8 cellular contexts compared by ENCODE assay signal in the genomic region with DNA sequence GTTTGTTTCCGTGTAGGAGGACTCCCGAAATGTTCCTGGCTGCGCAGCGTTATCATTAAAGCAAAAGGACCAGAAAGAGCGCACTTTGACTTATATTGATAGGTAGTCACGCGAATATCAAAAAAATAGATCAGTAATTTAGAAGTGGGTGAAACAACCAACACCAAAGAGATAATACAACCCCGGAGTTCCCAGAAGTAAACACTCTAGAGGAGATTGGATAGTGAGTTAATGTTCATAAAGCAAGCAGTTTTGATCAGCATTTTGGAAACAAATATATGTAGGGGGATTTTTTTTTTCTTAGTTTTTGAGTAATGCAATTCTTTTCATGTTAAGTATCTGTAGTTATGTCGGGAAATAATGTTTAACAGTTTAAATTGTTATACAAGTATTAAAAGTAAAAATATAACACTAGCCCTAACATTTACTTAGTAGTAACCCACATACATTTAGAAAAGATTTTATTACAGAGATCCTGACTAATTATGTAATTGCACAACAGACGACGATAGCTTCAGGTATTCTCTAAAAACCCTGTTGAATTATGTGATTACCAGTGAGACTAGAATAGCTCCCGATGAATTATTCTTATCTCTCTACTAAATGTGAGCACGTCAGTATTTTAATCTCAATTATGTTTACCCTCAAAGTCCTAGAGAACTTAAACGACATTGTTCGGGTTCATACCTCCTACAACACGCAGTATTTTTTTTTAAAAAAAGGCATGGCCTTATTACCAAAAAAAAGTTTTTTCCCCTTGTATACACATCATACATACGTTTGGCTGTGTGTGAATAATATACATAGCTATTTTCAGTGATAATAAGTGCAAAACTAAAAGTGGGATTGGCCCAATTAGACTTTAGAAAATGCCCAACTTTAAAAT. TPM values are rescaled to one million over a fixed set of nuclear protein-coding genes. Genes with fewer than 3 reads are reported as not detected.
A peak's percentile ranks its signal among the peaks of the same experiment; 100 is the strongest.
DNase-seq lines count a peak whose midpoint lies in the region; ATAC-seq, FAIRE-seq and TF ChIP-seq lines count a peak whose summit lies in the region.

No MANE protein-coding gene starts in this region.

- peak overlapping the region; percentile 80 for H3K4me3 Mint-ChIP-seq in activated T-cell treated with anti-CD3 and anti-CD28 coated beads, Interleukin-2, amount 50 U/mL, for 4 hours

- DNase-seq in activated T-cell treated with anti-CD3 and anti-CD28 coated beads, Interleukin-2, amount 50 U/mL, for 4 hours, result no peak
- no peak for DNase-seq in activated T-cell treated with anti-CD3 and anti-CD28 coated beads, Interleukin-2, amount 50 U/mL, for 1 hour
- DNase-seq in NCI-H187 treated with DMSO at 0.1 percent for 48 hours (lab: John Stamatoyannopoulos, UW), result peak; percentile 13
- peak; percentile 65 for DNase-seq in bronchial epithelial cell (ENCODE audit: low read depth)
- no peak for DNase-seq in lung (ENCODE audit: low spot score)
- peak; percentile 4 for DNase-seq in urothelium cell line (ENCODE audit: low spot score)
- DNase-seq in stimulated activated CD4-positive, alpha-beta T cell treated with anti-CD3 and anti-CD28 coated beads, Interleukin-4, amount 100 ng/mL, for 1 hour, result no peak

- no peaks in the 10 kb centered on the region for H3K9me3 ChIP-seq in lung (ENCODE audit: control insufficient read depth in 2 of 2, insufficient read depth in 1 of 2, low read length in 1 of 2)

- WGBS in lung, 2 donors, result 19 to 32% methylated on average over 17 of the region's 17 CpGs

- peaks cover 31% of the 10 kb centered on the region for H3K27me3 Mint-ChIP-seq in activated T-cell treated with anti-CD3 and anti-CD28 coated beads, Interleukin-2, amount 50 U/mL, for 4 hours (ENCODE audit: low read depth)

- peak overlapping the region; percentile 76 for H3K4me3 ChIP-seq in bronchial epithelial cell (ENCODE audit: low read depth, low read length)
- H3K4me3 ChIP-seq in lung, result peak overlapping the region; percentile 79

- no peaks in the 10 kb centered on the region for H3K36me3 ChIP-seq in bronchial epithelial cell (ENCODE audit: control insufficient read depth, insufficient read depth, low read length)
- no peaks in the 10 kb centered on the region for H3K36me3 ChIP-seq in lung (ENCODE audit: control insufficient read depth in 2 of 2, insufficient read depth in 2 of 2, low read length in 2 of 2)

- H3K9me3 Mint-ChIP-seq in activated T-cell treated with anti-CD3 and anti-CD28 coated beads, Interleukin-2, amount 50 U/mL, for 4 hours, result no peaks in the 10 kb centered on the region

- ATAC-seq in activated T-cell treated with anti-CD3 and anti-CD28 coated beads, Interleukin-2, amount 50 U/mL, for 4 hours, result no peak
- no peak for ATAC-seq in lung (ENCODE audit: insufficient read depth, low FRiP score)
- no peak for ATAC-seq in GM21528 (IDR thresholded peaks at IDR 0.05; ENCODE audit: low FRiP score, unreplicated experiment)

- peaks cover 23% of the 10 kb centered on the region for H3K4me1 Mint-ChIP-seq in activated T-cell treated with anti-CD3 and anti-CD28 coated beads, Interleukin-2, amount 50 U/mL, for 4 hours (ENCODE audit: low read depth)

- peak overlapping the region; percentile 98 for H3K27ac ChIP-seq in lung (ENCODE audit: low read depth in 1 of 2, low read length in 1 of 2)

- no peaks in the 10 kb centered on the region for H3K36me3 Mint-ChIP-seq in activated T-cell treated with anti-CD3 and anti-CD28 coated beads, Interleukin-2, amount 50 U/mL, for 4 hours (ENCODE audit: insufficient read depth)

- FAIRE-seq in bronchial epithelial cell (lab: Jason Lieb, UNC) (no peak), urothelium cell line (lab: Jason Lieb, UNC) (no peak)

- TF ChIP-seq CTCF in bronchial epithelial cell (IDR thresholded peaks at IDR 0.05; ENCODE audit: insufficient read depth, low read length, severe bottlenecking) (no peak), lung (IDR thresholded peaks at IDR 0.05; ENCODE audit: control extremely low read depth, extremely low read depth) (no peak)

- H3K27me3 ChIP-seq in bronchial epithelial cell (ENCODE audit: control insufficient read depth, insufficient read depth, low read length) (no peaks in the 10 kb centered on the region), lung (ENCODE audit: control insufficient read depth, insufficient read depth) (no peaks in the 10 kb centered on the region)

- peaks cover 0 to 4% of the 10 kb centered on the region in 2 donors for H3K4me1 ChIP-seq in lung (ENCODE audit: control insufficient read depth in 2 of 2, insufficient read depth in 2 of 2, low read length in 2 of 2)

RNA-seq across cellular contexts. Expression of a gene that starts 9.4 kb away (rescaled TPM):
- total RNA-seq in activated T-cell treated with anti-CD3 and anti-CD28 coated beads, Interleukin-2, amount 50 U/mL, for 4 hours, result under 1 TPM; 0.20 to 0.42 (median 0.30) TPM
- total RNA-seq in bronchial epithelial cell, result 11.6 and 11.9 TPM in 2 replicates
- 100 to 1,000 TPM in 1 of 2 donors, 10 to 100 TPM in 1; 89.2 to 189 TPM for total RNA-seq in lung
- polyA plus RNA-seq in lung, result 10 to 100 TPM in 1 of 2 donors, 1 to 10 TPM in 1; 7.3 to 12.7 TPM

Comparison
In these comparisons a context has a peak if more than half of its experiments do, and no peak if none do; other contexts are left out.
1. DNase-seq: peak in NCI-H187 treated with DMSO at 0.1 percent for 48 hours (single experiment), bronchial epithelial cell (single experiment) and urothelium cell line (single experiment); none in activated T-cell treated with anti-CD3 and anti-CD28 coated beads, Interleukin-2, amount 50 U/mL, for 4 hours (single experiment), activated T-cell treated with anti-CD3 and anti-CD28 coated beads, Interleukin-2, amount 50 U/mL, for 1 hour (single experiment), lung (single experiment) and stimulated activated CD4-positive, alpha-beta T cell treated with anti-CD3 and anti-CD28 coated beads, Interleukin-4, amount 100 ng/mL, for 1 hour (single experiment).